In the genomic region with DNA sequence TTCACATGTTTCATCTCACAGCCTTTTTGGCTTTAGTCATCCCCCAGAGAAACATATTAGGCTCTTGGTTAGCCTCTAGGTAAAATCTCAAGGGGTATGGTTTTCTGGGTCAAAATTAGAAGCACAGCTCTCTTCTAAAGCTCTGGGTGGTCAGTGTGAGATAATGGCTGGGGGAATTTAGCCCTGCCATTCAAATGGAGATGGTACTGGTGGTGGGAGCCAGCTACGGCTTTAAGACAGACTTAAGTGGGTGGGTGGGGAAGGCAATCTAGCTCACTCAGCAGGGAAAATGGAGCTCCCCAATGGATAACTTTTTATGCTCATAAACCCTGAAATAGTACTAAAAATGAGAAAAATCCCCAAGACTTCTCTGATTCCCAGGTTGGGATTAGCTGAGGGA, we compare ENCODE assay signal across 23 cellular contexts. TPM values are rescaled to one million over a fixed set of nuclear protein-coding genes. Genes with fewer than 3 reads are reported as not detected.
DNase-seq lines count a peak whose midpoint lies in the region; ATAC-seq lines count a peak whose summit lies in the region.
"Had no signal": no experiment of that assay in that cellular context is flagged by ENCODE, and none has a peak within 500 bp of the region (broad histone marks: within the 10 kb centered on the region; RNA-seq: fewer than 3 reads in every experiment).

No MANE protein-coding gene starts in this region.

- POLR2A ChIA-PET in activated CD4-positive, alpha-beta T cell treated with anti-CD3 and anti-CD28 coated beads for 36 hours (lab: Charles Lee) = no interaction called here
- POLR2A ChIA-PET in naive thymus-derived CD4-positive, alpha-beta T cell (lab: Charles Lee) = interaction anchor here (1.3 to 2.1 kb wide), 4 partner anchors 10 to 73 kb away, joined by 4 to 7 read pairs (median 5); a partner anchor contains a TSS

- peak overlapping the region; percentile 94 for H3K27ac Mint-ChIP-seq in activated CD4-positive, alpha-beta T cell treated with anti-CD3 and anti-CD28 coated beads for 36 hours
- peak overlapping the region; percentile 88 for H3K27ac Mint-ChIP-seq in activated naive CD8-positive, alpha-beta T cell
- H3K27ac Mint-ChIP-seq in naive thymus-derived CD4-positive, alpha-beta T cell = peak overlapping the region; percentile 90 to 98 (median 94)
- H3K27ac Mint-ChIP-seq: brain had no signal

- intact Hi-C loops in activated CD4-positive, alpha-beta T cell treated with anti-CD3 and anti-CD28 coated beads for 36 hours (cut with DNase I, micrococcal nuclease) = no loop called here
- intact Hi-C loops in naive thymus-derived CD4-positive, alpha-beta T cell (cut with micrococcal nuclease) = loop anchor here in 1 of 2 donors (2.0 kb wide), 2 partner anchors 41 to 61 kb away; a partner anchor contains a TSS

- no peak overlapping the region for H3K4me3 Mint-ChIP-seq in activated CD4-positive, alpha-beta T cell treated with anti-CD3 and anti-CD28 coated beads for 36 hours
- no peak overlapping the region for H3K4me3 Mint-ChIP-seq in activated naive CD8-positive, alpha-beta T cell
- peak overlapping the region in 1 of 10 donors; percentile 72 for H3K4me3 Mint-ChIP-seq in naive thymus-derived CD4-positive, alpha-beta T cell
- H3K4me3 Mint-ChIP-seq: brain had no signal

- H3K9me3 ChIP-seq in HUES48 (ENCODE audit: control insufficient read depth, insufficient read depth, low read length) = no peaks in the 10 kb centered on the region
- no peaks in the 10 kb centered on the region for H3K9me3 ChIP-seq in naive thymus-derived CD4-positive, alpha-beta T cell (ENCODE audit: control insufficient read depth in 2 of 3, low read length in 3 of 3)
- H3K9me3 ChIP-seq: BE2C, colonic mucosa, heart right ventricle, prostate gland, upper lobe of left lung had no signal

- H3K9me3 Mint-ChIP-seq in activated CD4-positive, alpha-beta T cell treated with anti-CD3 and anti-CD28 coated beads for 36 hours (ENCODE audit: low read depth) = no peaks in the 10 kb centered on the region
- no peaks in the 10 kb centered on the region for H3K9me3 Mint-ChIP-seq in activated naive CD8-positive, alpha-beta T cell (ENCODE audit: low read depth)
- H3K9me3 Mint-ChIP-seq in naive thymus-derived CD4-positive, alpha-beta T cell = no peaks in the 10 kb centered on the region
- H3K9me3 Mint-ChIP-seq: brain had no signal

- peaks cover 44% of the 10 kb centered on the region for H3K36me3 Mint-ChIP-seq in activated CD4-positive, alpha-beta T cell treated with anti-CD3 and anti-CD28 coated beads for 36 hours (ENCODE audit: low read depth)
- peaks cover 14% of the 10 kb centered on the region for H3K36me3 Mint-ChIP-seq in activated naive CD8-positive, alpha-beta T cell
- H3K36me3 Mint-ChIP-seq in naive thymus-derived CD4-positive, alpha-beta T cell = peaks cover 15 to 44% (median 25%) of the 10 kb centered on the region in 5 donors

- peaks cover 31% of the 10 kb centered on the region for H3K4me1 Mint-ChIP-seq in activated CD4-positive, alpha-beta T cell treated with anti-CD3 and anti-CD28 coated beads for 36 hours
- H3K4me1 Mint-ChIP-seq in activated naive CD8-positive, alpha-beta T cell (ENCODE audit: low read depth) = peaks cover 36% of the 10 kb centered on the region
- H3K4me1 Mint-ChIP-seq in naive thymus-derived CD4-positive, alpha-beta T cell = peaks cover 9 to 36% (median 27%) of the 10 kb centered on the region in 7 donors

- CTCF ChIA-PET in activated CD4-positive, alpha-beta T cell treated with anti-CD3 and anti-CD28 coated beads for 36 hours (lab: Charles Lee) = interaction anchor here (0.8 to 2.6 kb wide), 5 partner anchors 9 to 142 kb away, joined by 3 to 12 read pairs (median 4); a partner anchor contains a TSS
- CTCF ChIA-PET in naive thymus-derived CD4-positive, alpha-beta T cell (lab: Charles Lee) = no interaction called here

- no peaks in the 10 kb centered on the region for H3K27me3 ChIP-seq in HUES48 (ENCODE audit: control insufficient read depth, insufficient read depth, low read length)
- no peaks in the 10 kb centered on the region for H3K27me3 ChIP-seq in naive thymus-derived CD4-positive, alpha-beta T cell (ENCODE audit: control insufficient read depth in 2 of 2, insufficient read depth in 2 of 2, low read length in 2 of 2)
- H3K27me3 ChIP-seq: BE2C, colonic mucosa, heart right ventricle, upper lobe of left lung had no signal

- peaks cover 67% of the 10 kb centered on the region for H3K36me3 ChIP-seq in HUES48 (ENCODE audit: control insufficient read depth, insufficient read depth, low read length)
- peaks cover 0 to 40% (median 1%) of the 10 kb centered on the region in 3 experiments for H3K36me3 ChIP-seq in naive thymus-derived CD4-positive, alpha-beta T cell (ENCODE audit: control insufficient read depth in 2 of 3, insufficient read depth in 3 of 3, low read length in 3 of 3)
- H3K36me3 ChIP-seq: colonic mucosa, prostate gland had no signal

- peak overlapping the region; percentile 12; the same call in 1 of the 2 replicates for H3K4me3 ChIP-seq in HUES48 (ENCODE audit: low read depth, low read length)
- H3K4me3 ChIP-seq in naive thymus-derived CD4-positive, alpha-beta T cell (ENCODE audit: low read length) = no peak overlapping the region
- H3K4me3 ChIP-seq: colonic mucosa, heart right ventricle, prostate gland, skin epidermis, upper lobe of left lung had no signal

- H3K9ac ChIP-seq in HUES48 (ENCODE audit: low read depth, low read length) = no peak overlapping the region

- peak overlapping the region; percentile 62 for H3K27ac ChIP-seq in HUES48 (ENCODE audit: low read depth, low read length)
- H3K27ac ChIP-seq in naive thymus-derived CD4-positive, alpha-beta T cell (ENCODE audit: low read depth, low read length) = peak overlapping the region; percentile 71
- H3K27ac ChIP-seq: colonic mucosa, prostate gland, skin epidermis, upper lobe of left lung had no signal

- no peak for ATAC-seq in activated CD4-positive, alpha-beta T cell treated with anti-CD3 and anti-CD28 coated beads for 36 hours
- ATAC-seq in naive thymus-derived CD4-positive, alpha-beta T cell = no peak
- ATAC-seq in HG03571 (IDR thresholded peaks at IDR 0.05; ENCODE audit: unreplicated experiment) = no peak
- ATAC-seq: heart right ventricle had no signal

- H3K27me3 Mint-ChIP-seq in activated CD4-positive, alpha-beta T cell treated with anti-CD3 and anti-CD28 coated beads for 36 hours = no peaks in the 10 kb centered on the region
- no peaks in the 10 kb centered on the region for H3K27me3 Mint-ChIP-seq in activated naive CD8-positive, alpha-beta T cell
- H3K27me3 Mint-ChIP-seq in naive thymus-derived CD4-positive, alpha-beta T cell = no peaks in the 10 kb centered on the region

- H3K4me1 ChIP-seq in HUES48 (ENCODE audit: control insufficient read depth, insufficient read depth, low read length) = peaks cover 31% of the 10 kb centered on the region
- peaks cover 14 to 18% of the 10 kb centered on the region in 2 donors for H3K4me1 ChIP-seq in naive thymus-derived CD4-positive, alpha-beta T cell (ENCODE audit: control insufficient read depth in 2 of 2, insufficient read depth in 2 of 2, low read length in 2 of 2)
- H3K4me1 ChIP-seq: BE2C had no signal

- DNase-seq in activated CD4-positive, alpha-beta T cell treated with anti-CD3 and anti-CD28 coated beads for 36 hours = no peak
- no peak for DNase-seq in activated CD4-positive, alpha-beta T cell treated with anti-CD3 and anti-CD28 coated beads for 4 hours
- no peak for DNase-seq in naive thymus-derived CD4-positive, alpha-beta T cell
- DNase-seq in NCI-H1048 (lab: John Stamatoyannopoulos, UW) (no peak), ureter (ENCODE audit: low spot score) (no peak)
- DNase-seq: BE2C, colonic mucosa, GOT3, heart right ventricle, islet precursor cell, mammary epithelial cell, NCI-H1436, NCI-H2171, SHP77, upper lobe of left lung had no signal

RNA-seq across cellular contexts. Expression of a gene that starts 5.7 kb away (rescaled TPM):
- under 1 TPM in 1 of 2 experiments, not detected in 1; 0.18 TPM for total RNA-seq in activated CD4-positive, alpha-beta T cell treated with anti-CD3 and anti-CD28 coated beads for 36 hours
- total RNA-seq in naive thymus-derived CD4-positive, alpha-beta T cell = under 1 TPM in 1 of 5 experiments, not detected in 4; 0.49 TPM
- polyA plus RNA-seq in naive thymus-derived CD4-positive, alpha-beta T cell = under 1 TPM in 1 of 2 donors, not detected in 1; 0.32 TPM
- 0.39 TPM for total RNA-seq in ureter
- total RNA-seq: A172; colonic mucosa; heart right ventricle; mammary epithelial cell; T-helper 1 cell treated with Interleukin-12 subunit alpha and Interleukin-12 subunit beta and Interleukin-4 antibody, amounts not matched to agents 30 ng/mL and 1 ng/mL, for 36 hours; upper lobe of left lung had no signal
- polyA plus RNA-seq: heart right ventricle, mammary epithelial cell had no signal

RNA-seq across cellular contexts. Expression of a gene that starts 9.2 kb away (rescaled TPM):
- total RNA-seq in activated CD4-positive, alpha-beta T cell treated with anti-CD3 and anti-CD28 coated beads for 36 hours = 10 to 100 TPM; 46.1 to 48.5 TPM
- total RNA-seq in naive thymus-derived CD4-positive, alpha-beta T cell = 10 to 100 TPM; 17.3 to 49.5 (median 28.6) TPM
- polyA plus RNA-seq in naive thymus-derived CD4-positive, alpha-beta T cell = 10 to 100 TPM; 78.1 to 82.2 TPM
- total RNA-seq in ureter = 42.5 TPM

RNA-seq across cellular contexts. Expression of a gene that starts 41.6 kb away (rescaled TPM):
- total RNA-seq in activated CD4-positive, alpha-beta T cell treated with anti-CD3 and anti-CD28 coated beads for 36 hours = 10 to 100 TPM; 37.8 to 54.3 TPM
- total RNA-seq in naive thymus-derived CD4-positive, alpha-beta T cell = 10 to 100 TPM; 64.5 to 98.2 (median 89.5) TPM
- 100 to 1,000 TPM; 102 to 130 TPM for polyA plus RNA-seq in naive thymus-derived CD4-positive, alpha-beta T cell
- total RNA-seq in ureter = 196 TPM
